In genomic region chr3:153160451-153161137, GRCh38 we compare ENCODE assay signal across 8 cellular contexts. TPM values are rescaled to one million over a fixed set of nuclear protein-coding genes. Genes with fewer than 3 reads are reported as not detected.
DNase-seq lines count a peak whose midpoint lies in the region; ATAC-seq and TF ChIP-seq lines count a peak whose summit lies in the region.

No MANE protein-coding gene starts in this region.

- no peaks in the 10 kb centered on the region; the same call in 1 of the 2 replicates for H3K9me3 ChIP-seq in AG04450 (ENCODE audit: control insufficient read depth, insufficient read depth, low read length)
- H3K9me3 ChIP-seq in NT2/D1 (ENCODE audit: insufficient read depth, low read length), result no peaks in the 10 kb centered on the region
- H3K9me3 ChIP-seq in esophagus (ENCODE audit: control insufficient read depth in 2 of 2, insufficient read depth in 1 of 2, low read depth in 1 of 2, low read length in 1 of 2), result no peaks in the 10 kb centered on the region
- no peaks in the 10 kb centered on the region for H3K9me3 ChIP-seq in muscle layer of duodenum (ENCODE audit: control insufficient read depth in 1 of 2, low read length in 2 of 2)

- H3K9ac ChIP-seq in NT2/D1 (ENCODE audit: insufficient read length, low read depth), result peak overlapping the region; percentile 90

- ATAC-seq in GM18870 (IDR thresholded peaks at IDR 0.05; ENCODE audit: unreplicated experiment) (peak; percentile 34), HG03103 (IDR thresholded peaks at IDR 0.05; ENCODE audit: low read depth, unreplicated experiment) (peak; percentile 15)

- TF ChIP-seq CTCF in AG04450 (IDR thresholded peaks at IDR 0.05; ENCODE audit: low read depth, low read length), result no peak

- CTCF ChIA-PET in AG04450 (lab: Charles Lee), result interaction anchor here (0.6 to 2.6 kb wide), 9 partner anchors 19 to 1096 kb away, joined by 3 to 22 read pairs (median 4); no protein-coding TSS in a partner anchor

- H3K4me3 ChIP-seq in AG04450 (ENCODE audit: low read depth, low read length), result peak overlapping the region; percentile 73
- peak overlapping the region; percentile 80 for H3K4me3 ChIP-seq in NT2/D1 (ENCODE audit: insufficient read length, low read depth)
- peak overlapping the region; percentile 61 to 95 for H3K4me3 ChIP-seq in esophagus (ENCODE audit: low read depth in 1 of 2, low read length in 2 of 2)
- peak overlapping the region; percentile 88 to 92 for H3K4me3 ChIP-seq in muscle layer of duodenum (ENCODE audit: low read depth in 1 of 2, low read length in 2 of 2)

- peak overlapping the region; percentile 98 for H3K27ac ChIP-seq in AG04450 (ENCODE audit: low read depth, low read length)
- H3K27ac ChIP-seq in esophagus (ENCODE audit: low read depth in 2 of 2, low read length in 1 of 2), result peak overlapping the region; percentile 97 to 100
- peak overlapping the region; percentile 95 for H3K27ac ChIP-seq in muscle layer of duodenum (ENCODE audit: low read length)

- H3K27me3 ChIP-seq in AG04450 (ENCODE audit: control insufficient read depth, insufficient read depth, low read length) (no peaks in the 10 kb centered on the region), NT2/D1 (ENCODE audit: insufficient read depth, insufficient read length) (peaks cover 14% of the 10 kb centered on the region), esophagus (ENCODE audit: control insufficient read depth in 1 of 2, insufficient read depth in 2 of 2, low read length in 2 of 2) (no peaks in the 10 kb centered on the region), muscle layer of duodenum (ENCODE audit: low read depth, low read length) (no peaks in the 10 kb centered on the region)

- H3K4me1 ChIP-seq in NT2/D1 (ENCODE audit: insufficient read depth, insufficient read length) (no peaks in the 10 kb centered on the region), esophagus (ENCODE audit: control insufficient read depth in 2 of 2, insufficient read depth in 2 of 2, low read length in 1 of 2) (no peaks in the 10 kb centered on the region), muscle layer of duodenum (ENCODE audit: control insufficient read depth in 1 of 2, insufficient read depth in 2 of 2, low read length in 2 of 2) (peaks cover 9 to 12% of the 10 kb centered on the region in 2 donors)

- 0% methylated on average over 43 of the region's 43 CpGs for WGBS in esophagus, 2 donors

- H3K36me3 ChIP-seq in NT2/D1 (ENCODE audit: insufficient read depth, insufficient read length, low read length) (peaks cover 14% of the 10 kb centered on the region), esophagus (ENCODE audit: control insufficient read depth in 2 of 2, insufficient read depth in 2 of 2, low read length in 1 of 2) (no peaks in the 10 kb centered on the region), muscle layer of duodenum (ENCODE audit: control insufficient read depth in 1 of 2, insufficient read depth in 2 of 2, low read length in 2 of 2) (no peaks in the 10 kb centered on the region)

- POLR2A ChIA-PET in AG04450 (lab: Yijun Ruan, JAX), result interaction anchor here (0.8 to 2.2 kb wide), 17 partner anchors 16 to 135 kb away, joined by 3 to 36 read pairs (median 5); no protein-coding TSS in a partner anchor

- peak; percentile 80 for DNase-seq in AG04450 (ENCODE audit: low read depth, low spot score)
- DNase-seq in NT2/D1 (ENCODE audit: low read depth, low spot score), result peak; percentile 75
- peak; percentile 76 for DNase-seq in activated T-cell treated with anti-CD3 and anti-CD28 coated beads for 48 hours (ENCODE audit: low read depth)
- peak; percentile 50 to 69 for DNase-seq in stimulated activated CD8-positive, alpha-beta memory T cell treated with anti-CD3 and anti-CD28 coated beads, Interleukin-7, amount 100 ng/mL, for 4 hours (ENCODE audit: low read depth in 2 of 2)

RNA-seq across cellular contexts. Expression of gene RAP2B, which starts 1.4 kb away (rescaled TPM):
- polyA plus RNA-seq in AG04450 (2011; rRNA removed), result 8.4 and 8.8 TPM in 2 replicates
- polyA minus RNA-seq in AG04450 (2011; rRNA and poly(A)+ RNA removed), result 18.3 and 18.9 TPM in 2 replicates
- 10 to 100 TPM; 10.4 to 13.7 TPM for polyA plus RNA-seq in esophagus

Comparison
In these comparisons a context has a peak if more than half of its experiments do, and no peak if none do; other contexts are left out.
1. Peak in every context shown above with its lines: DNase-seq, ATAC-seq, H3K4me3 ChIP-seq and H3K27ac ChIP-seq.